ENCODE assay signal across 1 cellular context in genomic region chr5:122845253-122846050, GRCh38.
A peak's percentile ranks its signal among the peaks of the same experiment; 100 is the strongest.
TF ChIP-seq lines count a peak whose summit lies in the region.

Gene SNX24, plus strand, starts transcription at chr5:122845613. Its CDS starts 21 bp downstream, at chr5:122845634.

TF ChIP-seq in HepG2, 621 proteins besides CTCF, POLR2A, EP300 and RAD21 (continued from another document and continues in another):
- TF ChIP-seq LBX2 (CRISPR knock-in tag; IDR thresholded peaks at IDR 0.05; ENCODE audit: borderline replicate concordance) = 0 out of 2 replicates have a peak, but pooled peaks have one; percentile 2
- no peak for TF ChIP-seq ZFAT (CRISPR knock-in tag; conservative IDR thresholded peaks at IDR 0.05)
- TF ChIP-seq ZNF136 (CRISPR knock-in tag; IDR thresholded peaks at IDR 0.05; ENCODE audit: low read depth) = no peak
- no peak for TF ChIP-seq CBX5 (CRISPR knock-in tag; IDR thresholded peaks at IDR 0.05; ENCODE audit: borderline replicate concordance)
- no peak for TF ChIP-seq ZNF546 (CRISPR knock-in tag; conservative IDR thresholded peaks at IDR 0.05)
- TF ChIP-seq ZNF512B (CRISPR knock-in tag; IDR thresholded peaks at IDR 0.05; ENCODE audit: borderline replicate concordance) = no peak
- no peak for TF ChIP-seq ZNF263 (CRISPR knock-in tag; IDR thresholded peaks at IDR 0.05)
- no peak for TF ChIP-seq ZNF101 (CRISPR knock-in tag; IDR thresholded peaks at IDR 0.05; ENCODE audit: borderline replicate concordance, low read depth)
- TF ChIP-seq ZNF282 (IDR thresholded peaks at IDR 0.05; ENCODE audit: partially characterized antibody) = no peak
- TF ChIP-seq ZNF33B (CRISPR knock-in tag; IDR thresholded peaks at IDR 0.05) = no peak
- TF ChIP-seq HMGA1 (CRISPR knock-in tag; conservative IDR thresholded peaks at IDR 0.05) = no peak
- no peak for TF ChIP-seq NONO (IDR thresholded peaks at IDR 0.05)
- peak; percentile 52 for TF ChIP-seq NONO (CRISPR knock-in tag; conservative IDR thresholded peaks at IDR 0.05)
- TF ChIP-seq PBX3 (CRISPR knock-in tag; IDR thresholded peaks at IDR 0.05; ENCODE audit: borderline replicate concordance) = no peak
- TF ChIP-seq, protein P1, sequence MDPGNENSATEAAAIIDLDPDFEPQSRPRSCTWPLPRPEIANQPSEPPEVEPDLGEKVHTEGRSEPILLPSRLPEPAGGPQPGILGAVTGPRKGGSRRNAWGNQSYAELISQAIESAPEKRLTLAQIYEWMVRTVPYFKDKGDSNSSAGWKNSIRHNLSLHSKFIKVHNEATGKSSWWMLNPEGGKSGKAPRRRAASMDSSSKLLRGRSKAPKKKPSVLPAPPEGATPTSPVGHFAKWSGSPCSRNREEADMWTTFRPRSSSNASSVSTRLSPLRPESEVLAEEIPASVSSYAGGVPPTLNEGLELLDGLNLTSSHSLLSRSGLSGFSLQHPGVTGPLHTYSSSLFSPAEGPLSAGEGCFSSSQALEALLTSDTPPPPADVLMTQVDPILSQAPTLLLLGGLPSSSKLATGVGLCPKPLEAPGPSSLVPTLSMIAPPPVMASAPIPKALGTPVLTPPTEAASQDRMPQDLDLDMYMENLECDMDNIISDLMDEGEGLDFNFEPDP (CRISPR knock-in tag; conservative IDR thresholded peaks at IDR 0.05) = no peak
- no peak for TF ChIP-seq ZNF12 (CRISPR knock-in tag; IDR thresholded peaks at IDR 0.05)
- 0 out of 2 replicates have a peak, but pooled peaks have one; percentile 38 for TF ChIP-seq ZNF501 (CRISPR knock-in tag; IDR thresholded peaks at IDR 0.05)
- TF ChIP-seq ATF2 (CRISPR knock-in tag; IDR thresholded peaks at IDR 0.05) = no peak; the same call in 1 of the 2 replicates
- no peak for TF ChIP-seq SYNCRIP (IDR thresholded peaks at IDR 0.05; ENCODE audit: insufficient read depth, low read depth, low read length)
- TF ChIP-seq ZFYVE20 (CRISPR knock-in tag; IDR thresholded peaks at IDR 0.05; ENCODE audit: borderline replicate concordance, low read depth) = no peak
- TF ChIP-seq ZNF160 (CRISPR knock-in tag; IDR thresholded peaks at IDR 0.05) = no peak
- no peak for TF ChIP-seq ARID3A (IDR thresholded peaks at IDR 0.05; ENCODE audit: low read depth, low read length)
- TF ChIP-seq ZNF792 (CRISPR knock-in tag; IDR thresholded peaks at IDR 0.05) = peak; percentile 48; the same call in 1 of the 2 replicates
- peak; percentile 82 for TF ChIP-seq PHF8 (CRISPR knock-in tag; IDR thresholded peaks at IDR 0.05)
- peak; percentile 67; the same call in 1 of the 2 replicates for TF ChIP-seq TFDP1 (CRISPR knock-in tag; IDR thresholded peaks at IDR 0.05; ENCODE audit: borderline replicate concordance)
- TF ChIP-seq SNAPC2 (CRISPR knock-in tag; IDR thresholded peaks at IDR 0.05) = no peak
- no peak for TF ChIP-seq ZNF580 (CRISPR knock-in tag; IDR thresholded peaks at IDR 0.05; ENCODE audit: borderline replicate concordance, low read depth)
- no peak for TF ChIP-seq HOXA9 (CRISPR knock-in tag; IDR thresholded peaks at IDR 0.05; ENCODE audit: borderline replicate concordance)
- no peak for TF ChIP-seq PITX1 (CRISPR knock-in tag; IDR thresholded peaks at IDR 0.05)
- TF ChIP-seq ZNF883 (CRISPR knock-in tag; IDR thresholded peaks at IDR 0.05; ENCODE audit: not compliant biosample characterization) = no peak
- TF ChIP-seq ZNF253 (CRISPR knock-in tag; IDR thresholded peaks at IDR 0.05; ENCODE audit: borderline replicate concordance) = no peak
- no peak for TF ChIP-seq ZNF775 (CRISPR knock-in tag; IDR thresholded peaks at IDR 0.05; ENCODE audit: borderline replicate concordance)
- no peak for TF ChIP-seq ZNF234 (CRISPR knock-in tag; conservative IDR thresholded peaks at IDR 0.05)
- TF ChIP-seq EEA1 (CRISPR knock-in tag; IDR thresholded peaks at IDR 0.05; ENCODE audit: borderline replicate concordance) = no peak
- TF ChIP-seq, protein P2, sequence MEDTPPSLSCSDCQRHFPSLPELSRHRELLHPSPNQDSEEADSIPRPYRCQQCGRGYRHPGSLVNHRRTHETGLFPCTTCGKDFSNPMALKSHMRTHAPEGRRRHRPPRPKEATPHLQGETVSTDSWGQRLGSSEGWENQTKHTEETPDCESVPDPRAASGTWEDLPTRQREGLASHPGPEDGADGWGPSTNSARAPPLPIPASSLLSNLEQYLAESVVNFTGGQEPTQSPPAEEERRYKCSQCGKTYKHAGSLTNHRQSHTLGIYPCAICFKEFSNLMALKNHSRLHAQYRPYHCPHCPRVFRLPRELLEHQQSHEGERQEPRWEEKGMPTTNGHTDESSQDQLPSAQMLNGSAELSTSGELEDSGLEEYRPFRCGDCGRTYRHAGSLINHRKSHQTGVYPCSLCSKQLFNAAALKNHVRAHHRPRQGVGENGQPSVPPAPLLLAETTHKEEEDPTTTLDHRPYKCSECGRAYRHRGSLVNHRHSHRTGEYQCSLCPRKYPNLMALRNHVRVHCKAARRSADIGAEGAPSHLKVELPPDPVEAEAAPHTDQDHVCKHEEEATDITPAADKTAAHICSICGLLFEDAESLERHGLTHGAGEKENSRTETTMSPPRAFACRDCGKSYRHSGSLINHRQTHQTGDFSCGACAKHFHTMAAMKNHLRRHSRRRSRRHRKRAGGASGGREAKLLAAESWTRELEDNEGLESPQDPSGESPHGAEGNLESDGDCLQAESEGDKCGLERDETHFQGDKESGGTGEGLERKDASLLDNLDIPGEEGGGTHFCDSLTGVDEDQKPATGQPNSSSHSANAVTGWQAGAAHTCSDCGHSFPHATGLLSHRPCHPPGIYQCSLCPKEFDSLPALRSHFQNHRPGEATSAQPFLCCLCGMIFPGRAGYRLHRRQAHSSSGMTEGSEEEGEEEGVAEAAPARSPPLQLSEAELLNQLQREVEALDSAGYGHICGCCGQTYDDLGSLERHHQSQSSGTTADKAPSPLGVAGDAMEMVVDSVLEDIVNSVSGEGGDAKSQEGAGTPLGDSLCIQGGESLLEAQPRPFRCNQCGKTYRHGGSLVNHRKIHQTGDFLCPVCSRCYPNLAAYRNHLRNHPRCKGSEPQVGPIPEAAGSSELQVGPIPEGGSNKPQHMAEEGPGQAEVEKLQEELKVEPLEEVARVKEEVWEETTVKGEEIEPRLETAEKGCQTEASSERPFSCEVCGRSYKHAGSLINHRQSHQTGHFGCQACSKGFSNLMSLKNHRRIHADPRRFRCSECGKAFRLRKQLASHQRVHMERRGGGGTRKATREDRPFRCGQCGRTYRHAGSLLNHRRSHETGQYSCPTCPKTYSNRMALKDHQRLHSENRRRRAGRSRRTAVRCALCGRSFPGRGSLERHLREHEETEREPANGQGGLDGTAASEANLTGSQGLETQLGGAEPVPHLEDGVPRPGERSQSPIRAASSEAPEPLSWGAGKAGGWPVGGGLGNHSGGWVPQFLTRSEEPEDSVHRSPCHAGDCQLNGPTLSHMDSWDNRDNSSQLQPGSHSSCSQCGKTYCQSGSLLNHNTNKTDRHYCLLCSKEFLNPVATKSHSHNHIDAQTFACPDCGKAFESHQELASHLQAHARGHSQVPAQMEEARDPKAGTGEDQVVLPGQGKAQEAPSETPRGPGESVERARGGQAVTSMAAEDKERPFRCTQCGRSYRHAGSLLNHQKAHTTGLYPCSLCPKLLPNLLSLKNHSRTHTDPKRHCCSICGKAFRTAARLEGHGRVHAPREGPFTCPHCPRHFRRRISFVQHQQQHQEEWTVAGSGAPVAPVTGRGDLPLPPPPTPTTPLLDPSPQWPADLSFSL (CRISPR knock-in tag; IDR thresholded peaks at IDR 0.05) = no peak
- TF ChIP-seq ATM (IDR thresholded peaks at IDR 0.05; ENCODE audit: borderline replicate concordance) = no peak
- TF ChIP-seq MAFK (conservative IDR thresholded peaks at IDR 0.05 in 1 of 2, IDR thresholded peaks at IDR 0.05 in 1 of 2; ENCODE audit: low read length in 2 of 2) = peak; percentile 94 to 97
- TF ChIP-seq TGIF2 (CRISPR knock-in tag; IDR thresholded peaks at IDR 0.05) = no peak
- peak; percentile 32; the same call in 1 of the 2 replicates for TF ChIP-seq NFKB2 (CRISPR knock-in tag; IDR thresholded peaks at IDR 0.05; ENCODE audit: borderline replicate concordance)
- no peak for TF ChIP-seq POLR2AphosphoS2 (IDR thresholded peaks at IDR 0.05; ENCODE audit: low read depth, low read length)
- no peak for TF ChIP-seq NFYC (CRISPR knock-in tag; IDR thresholded peaks at IDR 0.05)
- no peak for TF ChIP-seq ZNF780A (CRISPR knock-in tag; IDR thresholded peaks at IDR 0.05)
- TF ChIP-seq NAIF1 (CRISPR knock-in tag; IDR thresholded peaks at IDR 0.05; ENCODE audit: borderline replicate concordance) = peak; percentile 99
- TF ChIP-seq ZNF552 (CRISPR knock-in tag; IDR thresholded peaks at IDR 0.05; ENCODE audit: borderline replicate concordance) = no peak
- no peak for TF ChIP-seq ZC3H13 (CRISPR knock-in tag; IDR thresholded peaks at IDR 0.05)
- no peak; the same call in 1 of the 2 replicates for TF ChIP-seq ZNF674 (CRISPR knock-in tag; IDR thresholded peaks at IDR 0.05; ENCODE audit: low read depth)
- TF ChIP-seq KDM4B (CRISPR knock-in tag; IDR thresholded peaks at IDR 0.05) = no peak
- TF ChIP-seq YY1 (IDR thresholded peaks at IDR 0.05; ENCODE audit: insufficient read depth, insufficient replicate concordance, low read depth, low read length) = no peak
- TF ChIP-seq, protein P3, sequence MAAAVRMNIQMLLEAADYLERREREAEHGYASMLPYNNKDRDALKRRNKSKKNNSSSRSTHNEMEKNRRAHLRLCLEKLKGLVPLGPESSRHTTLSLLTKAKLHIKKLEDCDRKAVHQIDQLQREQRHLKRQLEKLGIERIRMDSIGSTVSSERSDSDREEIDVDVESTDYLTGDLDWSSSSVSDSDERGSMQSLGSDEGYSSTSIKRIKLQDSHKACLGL (CRISPR knock-in tag; IDR thresholded peaks at IDR 0.05) = no peak; the same call in 1 of the 2 replicates
- TF ChIP-seq ZNF33A (CRISPR knock-in tag; IDR thresholded peaks at IDR 0.05; ENCODE audit: borderline replicate concordance) = no peak
